8 cellular contexts compared by ENCODE assay signal in genomic region chr5:134555889-134556311, GRCh38. TPM values are rescaled to one million over a fixed set of nuclear protein-coding genes. Genes with fewer than 3 reads are reported as not detected.
DNase-seq lines count a peak whose midpoint lies in the region; ATAC-seq, FAIRE-seq and TF ChIP-seq lines count a peak whose summit lies in the region.

No MANE protein-coding gene starts in this region.

- no peaks in the 10 kb centered on the region for H3K27me3 ChIP-seq in skeletal muscle tissue (ENCODE audit: control insufficient read depth in 3 of 3, insufficient read depth in 3 of 3, low read length in 3 of 3)

- no peak overlapping the region for H3K4me3 ChIP-seq in skeletal muscle tissue (ENCODE audit: low read length in 3 of 3)

- no peak for TF ChIP-seq CTCF in HFFc6 (IDR thresholded peaks at IDR 0.05)

- H3K4me3 Mint-ChIP-seq in HFFc6: 0 out of 2 replicates have a peak overlapping the region, but pooled peaks have one; percentile 37

- no peaks in the 10 kb centered on the region for H3K9me3 Mint-ChIP-seq in HFFc6

- in situ Hi-C loops in SK-MEL-5 (cut with HindIII; ENCODE audit: low pct_unique_long_range_greater_than_20kb, low sequenced_read_pairs): no loop called here

- peaks cover 24 to 37% (median 33%) of the 10 kb centered on the region in 3 donors for H3K36me3 ChIP-seq in skeletal muscle tissue (ENCODE audit: control insufficient read depth in 3 of 3, insufficient read depth in 3 of 3, low read length in 3 of 3)

- peaks cover 5% of the 10 kb centered on the region; the same call in 1 of the 2 replicates for H3K27me3 Mint-ChIP-seq in HFFc6 (ENCODE audit: insufficient read depth)

- no peaks in the 10 kb centered on the region for H3K9me3 ChIP-seq in skeletal muscle tissue (ENCODE audit: control insufficient read depth in 3 of 3, low read length in 3 of 3)

- peak overlapping the region; percentile 33 for H3K27ac ChIP-seq in skeletal muscle tissue (ENCODE audit: low read depth, low read length)

- FAIRE-seq in GM19239 (lab: Jason Lieb, UNC): no peak

- DNase-seq in DMS 273 (lab: John Stamatoyannopoulos, UW; ENCODE audit: unreplicated experiment): peak; percentile 98
- DNase-seq in HFFc6: peak; percentile 60
- peak; percentile 42 for DNase-seq in SK-MEL-5 (ENCODE audit: low read depth, low spot score)
- DNase-seq in activated effector memory CD4-positive, alpha-beta T cell treated with anti-CD3 and anti-CD28 coated beads, Interleukin-2, amount 50 U/mL, for 16 hours: peak; percentile 94
- DNase-seq in glomerular visceral epithelial cell (ENCODE audit: extremely low spot score): peak; percentile 97
- DNase-seq in GM19239 (ENCODE audit: insufficient read length, low spot score): no peak

- H3K9ac ChIP-seq in skeletal muscle tissue (ENCODE audit: low read depth in 1 of 3, low read length in 3 of 3): peak overlapping the region in 1 of 3 donors; percentile 57

- peaks cover 24% of the 10 kb centered on the region for H3K36me3 Mint-ChIP-seq in HFFc6 (ENCODE audit: low read depth)

- H3K4me1 ChIP-seq in skeletal muscle tissue (ENCODE audit: control insufficient read depth in 3 of 3, insufficient read depth in 3 of 3, low read length in 3 of 3): peaks cover 17 to 45% (median 37%) of the 10 kb centered on the region in 3 donors

- no peak for ATAC-seq in HG02885 (IDR thresholded peaks at IDR 0.05; ENCODE audit: poor library complexity, unreplicated experiment)

- H3K27ac Mint-ChIP-seq in HFFc6: peak overlapping the region; percentile 81

- peaks cover 60% of the 10 kb centered on the region for H3K4me1 Mint-ChIP-seq in HFFc6 (ENCODE audit: low read depth)

RNA-seq across cellular contexts. Expression of gene JADE2, which starts 30.4 kb away (rescaled TPM):
- total RNA-seq in HFFc6 (2021; fragmentation: NEBNext Ultra II Directional; extraction: Animal tissue kit (Norgen Biotek cat#: 25700)): 10 to 100 TPM; 32.8 to 41.0 (median 39.6) TPM
- 21.8 and 23.6 TPM in 2 replicates for total RNA-seq in SK-MEL-5 (2014; rRNA removed; shearing (Covaris generic))
- polyA plus RNA-seq in SK-MEL-5 (2015; cell fraction: cytosol; rRNA removed): 27.3 and 27.7 TPM in 2 replicates
- polyA plus RNA-seq in SK-MEL-5 (2015; cell fraction: nucleus; rRNA removed): 17.0 and 26.8 TPM in 2 replicates
- total RNA-seq in skeletal muscle tissue: 1.6 TPM
